8 cellular contexts compared by ENCODE assay signal in genomic region chr6:33318426-33319073, GRCh38. TPM values are rescaled to one million over a fixed set of nuclear protein-coding genes. Genes with fewer than 3 reads are reported as not detected.
A peak's percentile ranks its signal among the peaks of the same experiment; 100 is the strongest.
DNase-seq lines count a peak whose midpoint lies in the region; ATAC-seq and TF ChIP-seq lines count a peak whose summit lies in the region.

No MANE protein-coding gene starts in this region.

- peak overlapping the region; percentile 80 for H3K27ac Mint-ChIP-seq in MCF 10A (ENCODE audit: low read depth, unreplicated experiment)

- no peak for DNase-seq in heart left ventricle
- DNase-seq in Right ventricle myocardium inferior (ENCODE audit: missing footprints) = no peak
- no peak for DNase-seq in MCF 10A (ENCODE audit: unreplicated experiment)
- DNase-seq in uterus = no peak
- DNase-seq in activated effector memory CD4-positive, alpha-beta T cell treated with Interleukin-2 at 50 U/mL for 16 hours = no peak
- no peak for DNase-seq in NCI-H526 (lab: John Stamatoyannopoulos, UW)

- H3K4me3 Mint-ChIP-seq in MCF 10A (ENCODE audit: unreplicated experiment) = peak overlapping the region; percentile 81

- H3K36me3 ChIP-seq in heart left ventricle (peaks cover 0 to 35% (median 27%) of the 10 kb centered on the region in 9 donors), uterus (no peaks in the 10 kb centered on the region)

- H3K27ac ChIP-seq in heart left ventricle = peak overlapping the region in 11 of 12 donors; percentile 54 to 88 (median 85)
- H3K27ac ChIP-seq in uterus = peak overlapping the region; percentile 89 to 90

- peaks cover 68% of the 10 kb centered on the region for H3K4me1 Mint-ChIP-seq in MCF 10A (ENCODE audit: insufficient read depth, unreplicated experiment)

- H3K9me3 Mint-ChIP-seq in MCF 10A (ENCODE audit: unreplicated experiment) = no peaks in the 10 kb centered on the region

- H3K36me3 Mint-ChIP-seq in MCF 10A (ENCODE audit: insufficient read depth, unreplicated experiment) = peaks cover 73% of the 10 kb centered on the region

- no peaks in the 10 kb centered on the region for H3K27me3 Mint-ChIP-seq in MCF 10A (ENCODE audit: insufficient read depth, unreplicated experiment)

- WGBS in heart left ventricle, 4 donors = 71 to 74% (median 73%) methylated on average over 8 of the region's 8 CpGs

- no peak for TF ChIP-seq CTCF in heart left ventricle (IDR thresholded peaks at IDR 0.05)
- no peak for TF ChIP-seq CTCF in MCF 10A (IDR thresholded peaks at IDR 0.05; ENCODE audit: unreplicated experiment)
- TF ChIP-seq CTCF in uterus (IDR thresholded peaks at IDR 0.05) = no peak

- BruUV-seq in MCF 10A (replicated peaks; lab: Mats Ljungman, UMichigan) = no TSS peak

- H3K4me1 ChIP-seq in heart left ventricle = peaks cover 3 to 72% (median 48%) of the 10 kb centered on the region in 12 donors
- H3K4me1 ChIP-seq in mononuclear cell (ENCODE audit: insufficient read depth, low read length) = peaks cover 77% of the 10 kb centered on the region
- H3K4me1 ChIP-seq in uterus = peaks cover 6 to 13% of the 10 kb centered on the region in 2 donors

- POLR2A ChIA-PET in MCF 10A (lab: Yijun Ruan, JAX) = interaction anchor here (0.5 to 3.0 kb wide), 19 partner anchors 20 to 1697 kb away, joined by 3 to 30 read pairs (median 3); partner anchors contain the start of genes B3GALT4, CUTA, PFDN6 and RGL2

- CTCF ChIA-PET in MCF 10A (lab: Yijun Ruan, JAX) = interaction anchor here (0.7 to 2.5 kb wide), 7 partner anchors 26 to 359 kb away, joined by 3 to 10 read pairs (median 3); partner anchors contain the start of gene CUTA

- intact Hi-C loops in heart left ventricle (cut with DNase I) (no loop called here), Right ventricle myocardium inferior (cut with DNase I) (no loop called here), MCF 10A (cut with micrococcal nuclease) (no loop called here), uterus (cut with DNase I; ENCODE audit: low total_unique reads) (no loop called here)

- H3K9me3 ChIP-seq in heart left ventricle (no peaks in the 10 kb centered on the region), mononuclear cell (ENCODE audit: low read depth, low read length) (no peaks in the 10 kb centered on the region), uterus (no peaks in the 10 kb centered on the region)

- peak overlapping the region in 11 of 12 donors; percentile 44 to 77 (median 64) for H3K4me3 ChIP-seq in heart left ventricle
- H3K4me3 ChIP-seq in mononuclear cell (ENCODE audit: low read length) = peak overlapping the region; percentile 86
- peak overlapping the region; percentile 41 to 56 for H3K4me3 ChIP-seq in uterus

- TF ChIP-seq POLR2A in heart left ventricle (IDR thresholded peaks at IDR 0.05) (no peak), uterus (IDR thresholded peaks at IDR 0.05) (no peak)

- no peak for ATAC-seq in heart left ventricle
- ATAC-seq in Right ventricle myocardium inferior = no peak
- ATAC-seq in HG02588 (IDR thresholded peaks at IDR 0.05; ENCODE audit: unreplicated experiment) = no peak

- no peaks in the 10 kb centered on the region for H3K27me3 ChIP-seq in heart left ventricle
- no peaks in the 10 kb centered on the region for H3K27me3 ChIP-seq in mononuclear cell (ENCODE audit: insufficient read depth, low read length)
- H3K27me3 ChIP-seq in uterus = no peaks in the 10 kb centered on the region

RNA-seq across cellular contexts. Expression of gene ZBTB22, which starts 1.0 kb away (rescaled TPM):
- total RNA-seq in heart left ventricle (10 to 100 TPM; 10.9 to 22.1 (median 14.0) TPM), Right ventricle myocardium inferior (10.8 TPM), MCF 10A (2022) (12.3 and 15.5 TPM in 2 replicates), mononuclear cell (12.6 TPM), uterus (10 to 100 TPM in 2 of 4 donors, 1 to 10 TPM in 2; 3.8 to 31.3 (median 16.0) TPM)
- 10 to 100 TPM in 1 of 2 donors, 1 to 10 TPM in 1; 7.5 to 15.5 TPM for polyA plus RNA-seq in heart left ventricle

RNA-seq across cellular contexts. Expression of gene DAXX, which starts 4.2 kb away (rescaled TPM):
- 10 to 100 TPM; 15.6 to 46.4 (median 18.7) TPM for total RNA-seq in heart left ventricle
- polyA plus RNA-seq in heart left ventricle = 10 to 100 TPM; 13.8 to 30.8 TPM
- 22.4 TPM for total RNA-seq in Right ventricle myocardium inferior
- total RNA-seq in MCF 10A (2022) = 39.7 and 47.7 TPM in 2 replicates
- total RNA-seq in mononuclear cell = 15.2 TPM
- total RNA-seq in uterus = 100 to 1,000 TPM in 1 of 4 donors, 10 to 100 TPM in 3; 18.2 to 120 (median 32.3) TPM

RNA-seq across cellular contexts. Expression of gene TAPBP, which starts 4.7 kb away (rescaled TPM):
- total RNA-seq in heart left ventricle (100 to 1,000 TPM in 5 of 9 donors, 10 to 100 TPM in 4; 51.6 to 248 (median 107) TPM), Right ventricle myocardium inferior (82.3 TPM), MCF 10A (2022) (84.9 and 87.9 TPM in 2 replicates), mononuclear cell (188 TPM), uterus (10 to 100 TPM; 17.6 to 83.9 (median 41.4) TPM)
- 10 to 100 TPM; 28.3 to 36.9 TPM for polyA plus RNA-seq in heart left ventricle

RNA-seq across cellular contexts. Expression of gene RGL2, which starts 19.8 kb away (rescaled TPM):
- total RNA-seq in heart left ventricle (10 to 100 TPM; 39.3 to 61.1 (median 48.4) TPM), Right ventricle myocardium inferior (64.5 TPM), MCF 10A (2022) (30.4 and 37.9 TPM in 2 replicates), mononuclear cell (14.7 TPM), uterus (100 to 1,000 TPM in 1 of 4 donors, 10 to 100 TPM in 3; 34.4 to 118 (median 36.0) TPM)
- polyA plus RNA-seq in heart left ventricle = 10 to 100 TPM; 34.9 to 67.8 TPM

RNA-seq across cellular contexts. Expression of gene PFDN6, which starts 29.1 kb away (rescaled TPM):
- total RNA-seq in heart left ventricle (10 to 100 TPM; 29.2 to 62.2 (median 43.2) TPM), Right ventricle myocardium inferior (57.8 TPM), MCF 10A (2022) (54.7 and 67.1 TPM in 2 replicates), mononuclear cell (11.1 TPM), uterus (10 to 100 TPM; 13.6 to 33.5 (median 21.6) TPM)
- 100 to 1,000 TPM; 243 to 287 TPM for polyA plus RNA-seq in heart left ventricle
